ENCODE assay signal across 1 cellular context in genomic region chr11:106463796-106464201, GRCh38.
TF ChIP-seq lines count a peak whose summit lies in the region.

No MANE protein-coding gene starts in this region.

TF ChIP-seq in IMR-90, 13 proteins besides CTCF, POLR2A, EP300 and RAD21:
- no peak for TF ChIP-seq NFE2L2 (IDR thresholded peaks at IDR 0.05; ENCODE audit: low read depth, low read length)
- TF ChIP-seq MAZ (IDR thresholded peaks at IDR 0.05; ENCODE audit: borderline replicate concordance, low read depth, low read length): no peak
- TF ChIP-seq FOS (IDR thresholded peaks at IDR 0.05; ENCODE audit: low read depth, low read length): no peak
- no peak for TF ChIP-seq RFX5 (IDR thresholded peaks at IDR 0.05; ENCODE audit: low read depth, low read length)
- TF ChIP-seq BHLHE40 (IDR thresholded peaks at IDR 0.05; ENCODE audit: low read depth, low read length): no peak
- no peak for TF ChIP-seq CHD1 (IDR thresholded peaks at IDR 0.05; ENCODE audit: low read depth, low read length)
- TF ChIP-seq, protein P1, sequence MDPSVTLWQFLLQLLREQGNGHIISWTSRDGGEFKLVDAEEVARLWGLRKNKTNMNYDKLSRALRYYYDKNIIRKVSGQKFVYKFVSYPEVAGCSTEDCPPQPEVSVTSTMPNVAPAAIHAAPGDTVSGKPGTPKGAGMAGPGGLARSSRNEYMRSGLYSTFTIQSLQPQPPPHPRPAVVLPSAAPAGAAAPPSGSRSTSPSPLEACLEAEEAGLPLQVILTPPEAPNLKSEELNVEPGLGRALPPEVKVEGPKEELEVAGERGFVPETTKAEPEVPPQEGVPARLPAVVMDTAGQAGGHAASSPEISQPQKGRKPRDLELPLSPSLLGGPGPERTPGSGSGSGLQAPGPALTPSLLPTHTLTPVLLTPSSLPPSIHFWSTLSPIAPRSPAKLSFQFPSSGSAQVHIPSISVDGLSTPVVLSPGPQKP (IDR thresholded peaks at IDR 0.05; ENCODE audit: borderline replicate concordance, low read depth, low read length): no peak
- no peak for TF ChIP-seq CEBPB (IDR thresholded peaks at IDR 0.05; ENCODE audit: low read depth, low read length)
- TF ChIP-seq, protein P2, sequence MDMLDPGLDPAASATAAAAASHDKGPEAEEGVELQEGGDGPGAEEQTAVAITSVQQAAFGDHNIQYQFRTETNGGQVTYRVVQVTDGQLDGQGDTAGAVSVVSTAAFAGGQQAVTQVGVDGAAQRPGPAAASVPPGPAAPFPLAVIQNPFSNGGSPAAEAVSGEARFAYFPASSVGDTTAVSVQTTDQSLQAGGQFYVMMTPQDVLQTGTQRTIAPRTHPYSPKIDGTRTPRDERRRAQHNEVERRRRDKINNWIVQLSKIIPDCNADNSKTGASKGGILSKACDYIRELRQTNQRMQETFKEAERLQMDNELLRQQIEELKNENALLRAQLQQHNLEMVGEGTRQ (IDR thresholded peaks at IDR 0.05; ENCODE audit: low read depth, low read length): no peak
- no peak for TF ChIP-seq SMC3 (IDR thresholded peaks at IDR 0.05; ENCODE audit: low read depth, low read length)
- TF ChIP-seq MXI1 (IDR thresholded peaks at IDR 0.05; ENCODE audit: borderline replicate concordance, low read depth, low read length): no peak
TF ChIP-seq in IMR-90: peak in this region for 0.
